ENCODE assay signal across 1 cellular context in genomic region chr1:56577859-56578663, GRCh38.
TF ChIP-seq lines count a peak whose summit lies in the region.

No MANE protein-coding gene starts in this region.

TF ChIP-seq in HepG2, 621 proteins besides CTCF, POLR2A, EP300 and RAD21 (continued from another document and continues in another):
- TF ChIP-seq ZNF570 (CRISPR knock-in tag; IDR thresholded peaks at IDR 0.05; ENCODE audit: borderline replicate concordance) (no peak), HNRNPLL (IDR thresholded peaks at IDR 0.05; ENCODE audit: low read depth, low read length, poor library complexity, severe bottlenecking) (no peak), HMG20A (CRISPR knock-in tag; IDR thresholded peaks at IDR 0.05; ENCODE audit: borderline replicate concordance) (no peak), FOXA1 (IDR thresholded peaks at IDR 0.05) (no peak), FOXA1 (CRISPR knock-in tag; IDR thresholded peaks at IDR 0.05) (peak; percentile 77), ZBTB34 (CRISPR knock-in tag; IDR thresholded peaks at IDR 0.05) (peak; percentile 59; the same call in 1 of the 2 replicates), MXD1 (CRISPR knock-in tag; IDR thresholded peaks at IDR 0.05) (no peak), ZNF605 (CRISPR knock-in tag; IDR thresholded peaks at IDR 0.05) (no peak), PHF8 (CRISPR knock-in tag; IDR thresholded peaks at IDR 0.05) (no peak), ETS1 (CRISPR knock-in tag; IDR thresholded peaks at IDR 0.05) (no peak; the same call in 1 of the 2 replicates), NR0B2 (CRISPR knock-in tag; IDR thresholded peaks at IDR 0.05) (no peak), THRA (CRISPR knock-in tag; IDR thresholded peaks at IDR 0.05; ENCODE audit: borderline replicate concordance) (no peak), PAXIP1 (CRISPR knock-in tag; conservative IDR thresholded peaks at IDR 0.05) (no peak; the same call in 1 of the 2 replicates), AFF4 (CRISPR knock-in tag; IDR thresholded peaks at IDR 0.05) (0 out of 2 replicates have a peak, but pooled peaks have one; percentile 37), HOXA3 (CRISPR knock-in tag; IDR thresholded peaks at IDR 0.05) (peak; percentile 15; the same call in 1 of the 2 replicates), TFDP2 (CRISPR knock-in tag; IDR thresholded peaks at IDR 0.05) (no peak), UBTF (CRISPR knock-in tag; IDR thresholded peaks at IDR 0.05) (peak; percentile 77), SNAPC5 (CRISPR knock-in tag; IDR thresholded peaks at IDR 0.05; ENCODE audit: borderline replicate concordance) (0 out of 2 replicates have a peak, but pooled peaks have one; percentile 35), NFIC (IDR thresholded peaks at IDR 0.05; ENCODE audit: low read length) (no peak), RARA (CRISPR knock-in tag; IDR thresholded peaks at IDR 0.05) (no peak), ZNF20 (CRISPR knock-in tag; IDR thresholded peaks at IDR 0.05) (no peak), RFX3 (CRISPR knock-in tag; IDR thresholded peaks at IDR 0.05) (no peak), FLYWCH1 (CRISPR knock-in tag; IDR thresholded peaks at IDR 0.05) (no peak), MAF1 (CRISPR knock-in tag; IDR thresholded peaks at IDR 0.05; ENCODE audit: borderline replicate concordance) (no peak), SMC3 (IDR thresholded peaks at IDR 0.05; ENCODE audit: low read length) (no peak), TFDP1 (CRISPR knock-in tag; IDR thresholded peaks at IDR 0.05; ENCODE audit: borderline replicate concordance) (no peak), ZNF883 (CRISPR knock-in tag; IDR thresholded peaks at IDR 0.05; ENCODE audit: not compliant biosample characterization) (no peak), FOXP4 (CRISPR knock-in tag; IDR thresholded peaks at IDR 0.05) (no peak; the same call in 1 of the 2 replicates), SP2 (CRISPR knock-in tag; IDR thresholded peaks at IDR 0.05) (no peak), SIN3A (IDR thresholded peaks at IDR 0.05; ENCODE audit: borderline replicate concordance, low read depth, low read length) (0 out of 2 replicates have a peak, but pooled peaks have one; percentile 11), ZNF34 (CRISPR knock-in tag; IDR thresholded peaks at IDR 0.05; ENCODE audit: borderline replicate concordance) (no peak), ZFP36L1 (CRISPR knock-in tag; IDR thresholded peaks at IDR 0.05) (no peak), ZNF362 (CRISPR knock-in tag; IDR thresholded peaks at IDR 0.05; ENCODE audit: borderline replicate concordance) (peak; percentile 41; the same call in 1 of the 2 replicates), TAF1 (CRISPR knock-in tag; IDR thresholded peaks at IDR 0.05) (no peak; the same call in 1 of the 2 replicates)
